In genomic region chr16:64977211-64977920, GRCh38 we compare ENCODE assay signal across 32 cellular contexts.
"Had no signal": no experiment of that assay in that cellular context is flagged by ENCODE, and none has a peak within 500 bp of the region (broad histone marks: within the 10 kb centered on the region; RNA-seq: fewer than 3 reads in every experiment).

No MANE protein-coding gene starts in this region.

- H3K4me1 ChIP-seq: adrenal gland, gastroesophageal sphincter had no signal

- H3K4me3 ChIP-seq: adrenal gland, cardiac muscle cell, gastroesophageal sphincter, hepatocyte, mucosa of descending colon, skin epidermis, thoracic aorta had no signal

- H3K36me3 Mint-ChIP-seq: activated naive CD8-positive, alpha-beta T cell treated with anti-CD3 and anti-CD28 coated beads for 36 hours; stimulated activated effector memory CD8-positive, alpha-beta T cell treated with anti-CD3 and anti-CD28 coated beads, Interleukin-12 subunit alpha, Interleukin-12 subunit beta, amount 100 ng/mL, for 72 hours had no signal

- H3K4me2 ChIP-seq: hepatocyte had no signal

- H3K27ac Mint-ChIP-seq: activated naive CD4-positive, alpha-beta T cell treated with anti-CD3 and anti-CD28 coated beads for 36 hours; activated naive CD8-positive, alpha-beta T cell treated with anti-CD3 and anti-CD28 coated beads for 36 hours; activated T-helper 1 cell treated with anti-CD3 and anti-CD28 coated beads, Interleukin-12 subunit alpha, Interleukin-12 subunit beta, Interleukin-2, Interleukin-4 antibody, amounts not matched to agents 30 ng/mL and 10 ng/mL and 1 ng/mL, durations not matched to agents 14 hours and 24 hours and 36 hours; brain; effector memory CD8-positive, alpha-beta T cell; natural killer cell treated with Interleukin-12 subunit alpha and Interleukin-12 subunit beta and Interleukin-15 and Interleukin-18, amount 100 ng/mL, for 72 hours; stimulated activated effector memory CD8-positive, alpha-beta T cell treated with anti-CD3 and anti-CD28 coated beads, Interleukin-12 subunit alpha, Interleukin-12 subunit beta, amount 100 ng/mL, for 72 hours; stimulated activated naive CD8-positive, alpha-beta T cell treated with anti-CD3 and anti-CD28 coated beads, Interleukin-15, Interleukin-2, amounts not matched to agents 100 ng/mL and 50 ng/mL, for 24 hours had no signal

- DNase-seq: activated CD4-positive, alpha-beta T cell treated with anti-CD3 and anti-CD28 coated beads for 48 hours; activated CD4-positive, alpha-beta T cell treated with anti-CD3 and anti-CD28 coated beads, Interleukin-2, amount 50 U/mL, for 48 hours; activated CD8-positive, alpha-beta memory T cell treated with anti-CD3 and anti-CD28 coated beads for 24 hours; activated CD8-positive, alpha-beta memory T cell treated with anti-CD3 and anti-CD28 coated beads, Interleukin-2, amount 50 U/mL, for 4 hours; activated effector memory CD4-positive, alpha-beta T cell treated with anti-CD3 and anti-CD28 coated beads, Interleukin-2, amount 50 U/mL, for 16 hours; activated naive CD4-positive, alpha-beta T cell treated with anti-CD3 and anti-CD28 coated beads for 36 hours; activated naive CD8-positive, alpha-beta T cell treated with anti-CD3 and anti-CD28 coated beads for 36 hours; activated T-cell treated with anti-CD3 and anti-CD28 coated beads, Interleukin-2, amount 50 U/mL, for 1 hour; adrenal gland; aorta; cerebellar nuclear complex; cortex of kidney; effector memory CD8-positive, alpha-beta T cell; erythroblast; left cardiac atrium; left ventricle myocardium superior; mucosa of descending colon; stimulated activated CD4-positive, alpha-beta T cell treated with anti-CD3 and anti-CD28 coated beads, Interleukin-4, amount 100 ng/mL, for 24 hours; trophoblast cell had no signal

- H3K9me3 ChIP-seq: adrenal gland, gastroesophageal sphincter, mucosa of descending colon, thoracic aorta had no signal

- H3K36me3 ChIP-seq: adrenal gland, cardiac muscle cell had no signal

- H2AFZ ChIP-seq: hepatocyte had no signal

- H3K27me3 ChIP-seq: adrenal gland, cardiac muscle cell, gastroesophageal sphincter, hepatocyte had no signal

- H3K27me3 Mint-ChIP-seq: activated naive CD8-positive, alpha-beta T cell treated with anti-CD3 and anti-CD28 coated beads for 36 hours; brain; effector memory CD8-positive, alpha-beta T cell; natural killer cell treated with Interleukin-12 subunit alpha and Interleukin-12 subunit beta and Interleukin-15 and Interleukin-18, amount 100 ng/mL, for 72 hours; stimulated activated naive CD8-positive, alpha-beta T cell treated with anti-CD3 and anti-CD28 coated beads, Interleukin-15, Interleukin-2, amounts not matched to agents 100 ng/mL and 50 ng/mL, for 24 hours had no signal

- H3K27ac ChIP-seq: adrenal gland, cardiac muscle cell, gastroesophageal sphincter, hepatocyte, thoracic aorta, VCaP had no signal

- ATAC-seq: activated CD4-positive, CD25-positive, alpha-beta regulatory T cell treated with anti-CD3 and anti-CD28 coated beads, Interleukin-2, amount 50 U/mL, for 24 hours; effector memory CD8-positive, alpha-beta T cell; gastroesophageal sphincter; left cardiac atrium; left ventricle myocardium superior; mucosa of descending colon; natural killer cell treated with Interleukin-12 subunit alpha and Interleukin-12 subunit beta and Interleukin-15 and Interleukin-18, amount 100 ng/mL, for 72 hours; sciatic nerve; stimulated activated effector memory CD8-positive, alpha-beta T cell treated with anti-CD3 and anti-CD28 coated beads, Interleukin-12 subunit alpha, Interleukin-12 subunit beta, amount 100 ng/mL, for 72 hours had no signal

- H3K4me1 Mint-ChIP-seq: activated naive CD8-positive, alpha-beta T cell treated with anti-CD3 and anti-CD28 coated beads for 36 hours; stimulated activated effector memory CD8-positive, alpha-beta T cell treated with anti-CD3 and anti-CD28 coated beads, Interleukin-12 subunit alpha, Interleukin-12 subunit beta, amount 100 ng/mL, for 72 hours had no signal

- H3K4me3 Mint-ChIP-seq: activated naive CD4-positive, alpha-beta T cell treated with anti-CD3 and anti-CD28 coated beads for 36 hours; activated naive CD8-positive, alpha-beta T cell treated with anti-CD3 and anti-CD28 coated beads for 36 hours; activated T-helper 1 cell treated with anti-CD3 and anti-CD28 coated beads, Interleukin-12 subunit alpha, Interleukin-12 subunit beta, Interleukin-2, Interleukin-4 antibody, amounts not matched to agents 30 ng/mL and 10 ng/mL and 1 ng/mL, durations not matched to agents 14 hours and 24 hours and 36 hours; brain; effector memory CD8-positive, alpha-beta T cell; natural killer cell treated with Interleukin-12 subunit alpha and Interleukin-12 subunit beta and Interleukin-15 and Interleukin-18, amount 100 ng/mL, for 72 hours; stimulated activated effector memory CD8-positive, alpha-beta T cell treated with anti-CD3 and anti-CD28 coated beads, Interleukin-12 subunit alpha, Interleukin-12 subunit beta, amount 100 ng/mL, for 72 hours; stimulated activated naive CD8-positive, alpha-beta T cell treated with anti-CD3 and anti-CD28 coated beads, Interleukin-15, Interleukin-2, amounts not matched to agents 100 ng/mL and 50 ng/mL, for 24 hours had no signal
